In genomic region chr10:650691-651615, GRCh38 we compare ENCODE assay signal across 12 cellular contexts. TPM values are rescaled to one million over a fixed set of nuclear protein-coding genes. Genes with fewer than 3 reads are reported as not detected.
DNase-seq lines count a peak whose midpoint lies in the region; ATAC-seq, FAIRE-seq and TF ChIP-seq lines count a peak whose summit lies in the region.
"Had no signal": no experiment of that assay in that cellular context is flagged by ENCODE, and none has a peak within 500 bp of the region (broad histone marks: within the 10 kb centered on the region; RNA-seq: fewer than 3 reads in every experiment).

No MANE protein-coding gene starts in this region.

- H3K36me3 Mint-ChIP-seq in CD4-positive, alpha-beta memory T cell: no peaks in the 10 kb centered on the region
- H3K36me3 Mint-ChIP-seq: CD8-positive, alpha-beta memory T cell; stimulated activated effector memory CD8-positive, alpha-beta T cell treated with anti-CD3 and anti-CD28 coated beads, Interleukin-12 subunit alpha, Interleukin-12 subunit beta, amount 100 ng/mL, for 72 hours had no signal

- peaks cover 3 to 5% of the 10 kb centered on the region in 2 donors for H3K27me3 Mint-ChIP-seq in CD4-positive, alpha-beta memory T cell

- TF ChIP-seq CTCF in colonic mucosa (IDR thresholded peaks at IDR 0.05) (no peak), HepG2 (CRISPR knock-in tag; IDR thresholded peaks at IDR 0.05) (no peak), OCI-LY7 (conservative IDR thresholded peaks at IDR 0.05; ENCODE audit: low read length) (no peak)

- no peak for TF ChIP-seq POLR2A in HepG2 (IDR thresholded peaks at IDR 0.05; ENCODE audit: insufficient read depth in 1 of 2, low read depth in 2 of 2, low read length in 2 of 2)

- H3K4me3 Mint-ChIP-seq in CD4-positive, alpha-beta memory T cell: no peak overlapping the region
- H3K4me3 Mint-ChIP-seq: CD8-positive, alpha-beta memory T cell; dendritic cell treated with granulocyte-macrophage colony-stimulating factor and Interleukin-4, amounts not matched to agents 40 ng/mL and 50 ng/mL, for 4 days; stimulated activated effector memory CD8-positive, alpha-beta T cell treated with anti-CD3 and anti-CD28 coated beads, Interleukin-12 subunit alpha, Interleukin-12 subunit beta, amount 100 ng/mL, for 72 hours had no signal

- H2AFZ ChIP-seq in HepG2 (ENCODE audit: low read length) (no peak overlapping the region), OCI-LY7 (ENCODE audit: low read length) (no peak overlapping the region)

- POLR2A ChIA-PET in HepG2 (lab: Yijun Ruan, JAX): interaction anchor here (1.4 to 1.8 kb wide), 3 partner anchors 10 to 25 kb away, joined by 6 to 21 read pairs (median 14); no protein-coding TSS in a partner anchor
- POLR2A ChIA-PET in OCI-LY7 (lab: Charles Lee): no interaction called here
- POLR2A ChIA-PET in CD4-positive, alpha-beta memory T cell (lab: Charles Lee; ENCODE audit: partially characterized antibody): no interaction called here

- H3K27me3 ChIP-seq in colonic mucosa: no peaks in the 10 kb centered on the region
- H3K27me3 ChIP-seq in HepG2 (ENCODE audit: control insufficient read depth in 1 of 2, insufficient read depth in 2 of 2, low read length in 2 of 2): no peaks in the 10 kb centered on the region
- H3K27me3 ChIP-seq in small intestine (ENCODE audit: control insufficient read depth in 2 of 2, insufficient read depth in 2 of 2, low read length in 2 of 2): no peaks in the 10 kb centered on the region
- no peaks in the 10 kb centered on the region for H3K27me3 ChIP-seq in CD4-positive, alpha-beta memory T cell (ENCODE audit: insufficient read depth, low read length)

- WGBS in HepG2 (ENCODE audit: low lambda C conversion rate): 85% methylated on average over 18 of the region's 22 CpGs
- 34 to 67% (median 49%) methylated on average over 22 of the region's 22 CpGs for WGBS in small intestine, 3 donors

- H3K9ac ChIP-seq in colonic mucosa (ENCODE audit: low read depth in 2 of 2, low read length in 2 of 2) (peak overlapping the region; percentile 75 to 84), HepG2 (ENCODE audit: insufficient read depth, low read depth, low read length) (peak overlapping the region; percentile 82)

- in situ Hi-C loops in HepG2 (cut with HindIII; ENCODE audit: extremely low pct_ligation_motif_present, low pct_unique_long_range_greater_than_20kb): no loop called here

- H3K9me3 Mint-ChIP-seq in CD4-positive, alpha-beta memory T cell: no peaks in the 10 kb centered on the region
- H3K9me3 Mint-ChIP-seq: CD8-positive, alpha-beta memory T cell; dendritic cell treated with granulocyte-macrophage colony-stimulating factor and Interleukin-4, amounts not matched to agents 40 ng/mL and 50 ng/mL, for 4 days; stimulated activated effector memory CD8-positive, alpha-beta T cell treated with anti-CD3 and anti-CD28 coated beads, Interleukin-12 subunit alpha, Interleukin-12 subunit beta, amount 100 ng/mL, for 72 hours had no signal

- H3K9me3 ChIP-seq in colonic mucosa: no peaks in the 10 kb centered on the region
- no peaks in the 10 kb centered on the region for H3K9me3 ChIP-seq in HepG2 (ENCODE audit: low read length)
- no peaks in the 10 kb centered on the region for H3K9me3 ChIP-seq in small intestine (ENCODE audit: control insufficient read depth, low read depth)
- no peaks in the 10 kb centered on the region for H3K9me3 ChIP-seq in OCI-LY7 (ENCODE audit: low read length)
- H3K9me3 ChIP-seq in CD4-positive, alpha-beta memory T cell (ENCODE audit: control insufficient read depth in 1 of 2, low read length in 2 of 2): peaks cover 0 to 3% of the 10 kb centered on the region in 2 donors

- TF ChIP-seq EP300 in HepG2 (IDR thresholded peaks at IDR 0.05; ENCODE audit: low read depth in 2 of 2, low read length in 2 of 2): no peak
- no peak for TF ChIP-seq EP300 in HepG2 (CRISPR knock-in tag; IDR thresholded peaks at IDR 0.05; ENCODE audit: borderline replicate concordance)

- intact Hi-C loops in colonic mucosa (cut with DNase I): no loop called here
- intact Hi-C loops in HepG2 (cut with micrococcal nuclease; ENCODE audit: unreplicated experiment): no loop called here
- intact Hi-C loops in OCI-LY7 (cut with micrococcal nuclease; ENCODE audit: unreplicated experiment): no loop called here
- intact Hi-C loops in CD4-positive, alpha-beta memory T cell (cut with micrococcal nuclease): no loop called here

- ATAC-seq in HepG2: 0 out of 3 replicates have a peak, but pooled peaks have one; percentile 3
- no peak for ATAC-seq in GM18511 (IDR thresholded peaks at IDR 0.05; ENCODE audit: unreplicated experiment)
- no peak for ATAC-seq in HG02571 (IDR thresholded peaks at IDR 0.05; ENCODE audit: unreplicated experiment)
- ATAC-seq: stimulated activated effector memory CD8-positive, alpha-beta T cell treated with anti-CD3 and anti-CD28 coated beads, Interleukin-12 subunit alpha, Interleukin-12 subunit beta, amount 100 ng/mL, for 72 hours had no signal

- H3K9me2 ChIP-seq in OCI-LY7 (ENCODE audit: insufficient read depth, low read length): no peaks in the 10 kb centered on the region

- H4K20me1 ChIP-seq in HepG2 (ENCODE audit: insufficient read depth, low read length) (no peaks in the 10 kb centered on the region), OCI-LY7 (ENCODE audit: insufficient read depth, low read length) (no peaks in the 10 kb centered on the region; the same call in 1 of the 2 replicates)

- H3K27ac ChIP-seq in colonic mucosa: peak overlapping the region; percentile 97
- peak overlapping the region; percentile 83 for H3K27ac ChIP-seq in HepG2 (ENCODE audit: extremely low read length, insufficient read depth, low read length)
- H3K27ac ChIP-seq in small intestine (ENCODE audit: low read depth in 1 of 2, low read length in 1 of 2): peak overlapping the region; percentile 94 to 95
- H3K27ac ChIP-seq in OCI-LY7 (ENCODE audit: low read depth, low read length, poor library complexity, severe bottlenecking): no peak overlapping the region
- H3K27ac ChIP-seq in CD4-positive, alpha-beta memory T cell (ENCODE audit: low read depth, low read length): no peak overlapping the region

- H3K4me2 ChIP-seq in HepG2 (ENCODE audit: low read depth, low read length): peak overlapping the region; percentile 86
- no peak overlapping the region for H3K4me2 ChIP-seq in OCI-LY7 (ENCODE audit: low read length)

- H3K36me3 ChIP-seq in colonic mucosa (no peaks in the 10 kb centered on the region), HepG2 (replicated peaks in 1 of 2; ENCODE audit: control insufficient read depth in 1 of 2, insufficient read depth in 2 of 2, low read length in 2 of 2) (no peaks in the 10 kb centered on the region; a peak in 1 of 5 replicates), small intestine (ENCODE audit: control insufficient read depth in 2 of 2, insufficient read depth in 2 of 2, low read length in 2 of 2) (no peaks in the 10 kb centered on the region), OCI-LY7 (ENCODE audit: insufficient read depth, low read length) (no peaks in the 10 kb centered on the region)
- no peaks in the 10 kb centered on the region for H3K36me3 ChIP-seq in CD4-positive, alpha-beta memory T cell (ENCODE audit: insufficient read depth, low read length)

- no peak for FAIRE-seq in HepG2 (lab: Jason Lieb, UNC)
- no peak for FAIRE-seq in small intestine (lab: Jason Lieb, UNC)

- no peaks in the 10 kb centered on the region for H3K4me1 Mint-ChIP-seq in CD4-positive, alpha-beta memory T cell
- H3K4me1 Mint-ChIP-seq: CD8-positive, alpha-beta memory T cell; stimulated activated effector memory CD8-positive, alpha-beta T cell treated with anti-CD3 and anti-CD28 coated beads, Interleukin-12 subunit alpha, Interleukin-12 subunit beta, amount 100 ng/mL, for 72 hours had no signal

- H3K27ac Mint-ChIP-seq in CD4-positive, alpha-beta memory T cell: no peak overlapping the region
- H3K27ac Mint-ChIP-seq: CD8-positive, alpha-beta memory T cell; dendritic cell treated with granulocyte-macrophage colony-stimulating factor and Interleukin-4, amounts not matched to agents 40 ng/mL and 50 ng/mL, for 4 days; stimulated activated effector memory CD8-positive, alpha-beta T cell treated with anti-CD3 and anti-CD28 coated beads, Interleukin-12 subunit alpha, Interleukin-12 subunit beta, amount 100 ng/mL, for 72 hours had no signal

- H3K4me3 ChIP-seq in colonic mucosa: peak overlapping the region; percentile 26
- peak overlapping the region; percentile 53 to 75 (median 66) for H3K4me3 ChIP-seq in HepG2 (replicated peaks in 1 of 3; ENCODE audit: insufficient read depth in 1 of 3, low read depth in 2 of 3, low read length in 3 of 3)
- H3K4me3 ChIP-seq in small intestine (ENCODE audit: low read depth in 1 of 2, low read length in 2 of 2): peak overlapping the region in 1 of 2 donors; percentile 68
- no peak overlapping the region for H3K4me3 ChIP-seq in OCI-LY7 (ENCODE audit: low read depth, low read length, poor library complexity, severe bottlenecking)
- no peak overlapping the region for H3K4me3 ChIP-seq in CD4-positive, alpha-beta memory T cell (ENCODE audit: low read length in 2 of 2)

- BruUV-seq in HepG2 (replicated peaks; lab: Mats Ljungman, UMichigan) (no TSS peak), OCI-LY7 (replicated peaks; lab: Mats Ljungman, UMichigan) (no TSS peak)

- H3K79me2 ChIP-seq in HepG2 (ENCODE audit: insufficient read depth, low read length) (peaks cover 26% of the 10 kb centered on the region), OCI-LY7 (ENCODE audit: insufficient read depth, low read depth, low read length) (no peaks in the 10 kb centered on the region)

- no peak for TF ChIP-seq RAD21 in HepG2 (CRISPR knock-in tag; IDR thresholded peaks at IDR 0.05)

- H3K4me1 ChIP-seq in colonic mucosa (no peaks in the 10 kb centered on the region), HepG2 (ENCODE audit: insufficient read depth, low read length) (peaks cover 30% of the 10 kb centered on the region), small intestine (ENCODE audit: control insufficient read depth in 2 of 2, insufficient read depth in 1 of 2, low read depth in 1 of 2, low read length in 1 of 2) (no peaks in the 10 kb centered on the region), OCI-LY7 (ENCODE audit: insufficient read depth, low read length, poor library complexity, severe bottlenecking) (no peaks in the 10 kb centered on the region)
- no peaks in the 10 kb centered on the region for H3K4me1 ChIP-seq in CD4-positive, alpha-beta memory T cell (ENCODE audit: insufficient read depth, low read length)

- CTCF ChIA-PET in HepG2 (lab: Yijun Ruan, JAX; ENCODE audit: low intra/inter-chr PET ratio, low total read pairs): no interaction called here
- CTCF ChIA-PET in OCI-LY7 (lab: Charles Lee; ENCODE audit: unreplicated experiment): no interaction called here
- CTCF ChIA-PET in CD4-positive, alpha-beta memory T cell (lab: Charles Lee; ENCODE audit: partially characterized antibody): interaction anchor here (1.4 kb wide), 1 partner anchor 10 kb away, joined by 3 read pairs; no protein-coding TSS in a partner anchor

- DNase-seq in EH (ENCODE audit: low read depth) (peak; percentile 84), colonic mucosa (no peak), HepG2 (ENCODE audit: low spot score) (no peak), small intestine (no peak), OCI-LY7 (ENCODE audit: low spot score) (no peak)
- DNase-seq in CD4-positive, alpha-beta memory T cell: no peak
- DNase-seq: activated gamma-delta T cell; CD8-positive, alpha-beta memory T cell had no signal

RNA-seq across cellular contexts. Expression of gene DIP2C, which starts 38.5 kb away (rescaled TPM):
- total RNA-seq in colonic mucosa (10 to 100 TPM in 1 of 2 donors, 1 to 10 TPM in 1; 7.6 to 11.2 TPM), HepG2 (2016; rRNA removed; fragmentation: Illumina TruSeq; extraction: Trizol) (2.2 and 2.7 TPM in 2 replicates), OCI-LY7 (2022) (22.0 and 29.5 TPM in 2 replicates)
- 4.0 and 4.2 TPM in 2 replicates for total RNA-seq in HepG2 (2016; cell fraction: cytosol; rRNA removed; fragmentation: Illumina TruSeq; extraction: Trizol; ENCODE audit: low read depth)
- total RNA-seq in HepG2 (2016; cell fraction: insoluble cytoplasmic fraction; rRNA removed; fragmentation: Illumina TruSeq; extraction: Trizol): 2.2 and 2.3 TPM in 2 replicates
- 2.5 and 3.0 TPM in 2 replicates for total RNA-seq in HepG2 (2016; cell fraction: membrane; rRNA removed; fragmentation: Illumina TruSeq; extraction: Trizol)
- 2.7 and 3.4 TPM in 2 replicates for total RNA-seq in HepG2 (2016; cell fraction: nucleus; rRNA removed; fragmentation: Illumina TruSeq; extraction: Trizol)
- polyA plus RNA-seq in HepG2 (2011; rRNA removed) (2.7 and 3.0 TPM in 2 replicates), small intestine (1 to 10 TPM; 3.1 to 6.2 (median 3.2) TPM)
- 2.9 and 3.2 TPM in 2 replicates for polyA plus RNA-seq in HepG2 (2011; cell fraction: cytosol; rRNA removed)
- 8.3 and 9.5 TPM in 2 replicates for polyA plus RNA-seq in HepG2 (2011; cell fraction: nucleus; rRNA removed)
- polyA plus RNA-seq in HepG2 (2012): 3.6 and 4.9 TPM in 2 replicates
- polyA plus RNA-seq in HepG2 (2016; cell fraction: cytosol; fragmentation: Illumina TruSeq; extraction: Trizol; ENCODE audit: low read depth): 0.23 TPM in 2 replicates
- polyA plus RNA-seq in HepG2 (2016; cell fraction: insoluble cytoplasmic fraction; fragmentation: Illumina TruSeq; extraction: Trizol; ENCODE audit: low read depth): 2.0 and 2.4 TPM in 2 replicates
- polyA plus RNA-seq in HepG2 (2016; cell fraction: membrane; fragmentation: Illumina TruSeq; extraction: Trizol; ENCODE audit: low read depth): 0.55 and 0.69 TPM in 2 replicates
- 4.2 and 4.7 TPM in 2 replicates for polyA plus RNA-seq in HepG2 (2016; cell fraction: nucleus; fragmentation: Illumina TruSeq; extraction: Trizol; ENCODE audit: insufficient read depth, low read depth)
- 0.70 and 7.2 TPM in 2 replicates for polyA minus RNA-seq in HepG2 (2011; rRNA and poly(A)+ RNA removed; ENCODE audit: low replicate concordance)
- 3.9 and 4.3 TPM in 2 replicates for polyA minus RNA-seq in HepG2 (2011; cell fraction: cytosol; rRNA and poly(A)+ RNA removed)
- 7.5 and 9.1 TPM in 2 replicates for polyA minus RNA-seq in HepG2 (2011; cell fraction: nucleus; rRNA and poly(A)+ RNA removed)
- 9.2 and 10.9 TPM in 2 replicates for total RNA-seq in OCI-LY7 (2014; rRNA removed; shearing (Covaris generic))
- total RNA-seq in CD4-positive, alpha-beta memory T cell: 1 to 10 TPM; 5.7 to 6.0 TPM
- 1 to 10 TPM; 1.1 to 2.1 TPM for polyA plus RNA-seq in CD4-positive, alpha-beta memory T cell

Comparison
In these comparisons a context has a peak if more than half of its experiments do, and no peak if none do; other contexts are left out.
1. H3K27ac ChIP-seq: peak in colonic mucosa (single experiment), HepG2 (single experiment) and small intestine (2 of 2); none in OCI-LY7 (single experiment) and CD4-positive, alpha-beta memory T cell (single experiment).
2. H3K4me3 ChIP-seq: peak in colonic mucosa (single experiment) and HepG2 (3 of 3); none in OCI-LY7 (single experiment) and CD4-positive, alpha-beta memory T cell (0 of 2).